In genomic region chr4:173477016-173477415, GRCh38 we compare ENCODE assay signal across 1 cellular context.
TF ChIP-seq lines count a peak whose summit lies in the region.

No MANE protein-coding gene starts in this region.

TF ChIP-seq in SK-N-SH, 30 proteins besides CTCF, POLR2A, EP300 and RAD21 (continued from another document):
- peak; percentile 65 for TF ChIP-seq PBX3 (IDR thresholded peaks at IDR 0.05)
- no peak for TF ChIP-seq POLR2AphosphoS5 (IDR thresholded peaks at IDR 0.05; ENCODE audit: low read depth, low read length)
- no peak for TF ChIP-seq FOSL2 (IDR thresholded peaks at IDR 0.05; ENCODE audit: borderline replicate concordance, low read depth)
- no peak for TF ChIP-seq IRF3 (IDR thresholded peaks at IDR 0.05; ENCODE audit: low read depth, low read length)
